ENCODE assay signal across 15 cellular contexts in genomic region chr9:91062281-91062680, GRCh38.
"Had no signal": no experiment of that assay in that cellular context is flagged by ENCODE, and none has a peak within 500 bp of the region (broad histone marks: within the 10 kb centered on the region; RNA-seq: fewer than 3 reads in every experiment).

No MANE protein-coding gene starts in this region.

- H3K4me1 Mint-ChIP-seq: neural progenitor cell, T-helper 17 cell had no signal

- H3K27me3 ChIP-seq: heart right ventricle, neural progenitor cell, ovary, stomach, uterus had no signal

- DNase-seq: activated CD4-positive, alpha-beta T cell treated with anti-CD3 and anti-CD28 coated beads, Interleukin-2, amount 50 U/mL, for 4 hours; activated gamma-delta T cell treated with Interleukin-2 at 50 U/mL for 16 hours; activated naive CD8-positive, alpha-beta T cell treated with anti-CD3 and anti-CD28 coated beads, Interleukin-2, amount 10 ng/mL, durations not matched to agents 7 days and 5 days; activated T-cell treated with anti-CD3 and anti-CD28 coated beads, Interleukin-2, amount 50 U/mL, for 4 hours; anterior cingulate cortex; heart right ventricle; islet precursor cell; left ventricle myocardium superior; midbrain; ovary; stomach; T-helper 17 cell had no signal

- H3K9me3 Mint-ChIP-seq: activated T-cell treated with anti-CD3 and anti-CD28 coated beads, Interleukin-2, amount 50 U/mL, for 4 hours; neural progenitor cell had no signal

- H3K4me3 Mint-ChIP-seq: activated naive CD8-positive, alpha-beta T cell treated with anti-CD3 and anti-CD28 coated beads, Interleukin-2, amount 10 ng/mL, durations not matched to agents 7 days and 5 days; activated T-cell treated with anti-CD3 and anti-CD28 coated beads, Interleukin-2, amount 50 U/mL, for 4 hours; neural progenitor cell; T-helper 17 cell had no signal

- H3K27ac Mint-ChIP-seq: neural progenitor cell, T-helper 17 cell had no signal

- ATAC-seq: activated T-cell treated with anti-CD3 and anti-CD28 coated beads, Interleukin-2, amount 50 U/mL, for 4 hours; heart right ventricle; left ventricle myocardium superior; T-helper 17 cell had no signal

- H3K9ac ChIP-seq: neural progenitor cell had no signal

- H3K4me3 ChIP-seq: heart right ventricle, neural progenitor cell, ovary, skin epidermis, stomach, uterus had no signal

- H3K27ac ChIP-seq: neural progenitor cell, ovary had no signal

- H3K36me3 Mint-ChIP-seq: neural progenitor cell had no signal

- H3K4me1 ChIP-seq: neural progenitor cell had no signal

- H3K9me3 ChIP-seq: heart right ventricle, ovary, stomach, uterus had no signal

- H3K36me3 ChIP-seq: heart right ventricle, neural progenitor cell, ovary, stomach, uterus had no signal
